8 cellular contexts compared by ENCODE assay signal in genomic region chr12:122501489-122501989, GRCh38. TPM values are rescaled to one million over a fixed set of nuclear protein-coding genes. Genes with fewer than 3 reads are reported as not detected.
DNase-seq lines count a peak whose midpoint lies in the region; ATAC-seq and TF ChIP-seq lines count a peak whose summit lies in the region.

No MANE protein-coding gene starts in this region.

- H3K36me3 Mint-ChIP-seq in naive B cell: peaks cover 0 to 8% of the 10 kb centered on the region in 2 donors

- TF ChIP-seq POLR2A in body of pancreas (IDR thresholded peaks at IDR 0.05): no peak

- H3K27ac ChIP-seq in BLaER1 (peak overlapping the region; percentile 97), HUES64 (ENCODE audit: low read depth, low read length) (peak overlapping the region; percentile 59), body of pancreas (peak overlapping the region in 3 of 4 donors; percentile 93 to 99 (median 99))

- H3K9ac ChIP-seq in BLaER1 (peak overlapping the region; percentile 99; the same call in 1 of the 2 replicates), HUES64 (ENCODE audit: low read depth, low read length) (peak overlapping the region; percentile 42)

- 89% methylated on average over 8 of the region's 9 CpGs for WGBS in HUES64
- WGBS in body of pancreas, 2 donors: 74 to 81% methylated on average over 9 of the region's 9 CpGs

- DNase-seq in body of pancreas (no peak), naive B cell (no peak), NCI-H1092 treated with DMSO at 0.1 percent for 48 hours (lab: John Stamatoyannopoulos, UW) (no peak), dermis blood vessel endothelial cell (no peak), G401 (ENCODE audit: low spot score) (no peak)

- H3K9me3 Mint-ChIP-seq in naive B cell: no peaks in the 10 kb centered on the region

- no peaks in the 10 kb centered on the region for H3K27me3 Mint-ChIP-seq in naive B cell

- peak overlapping the region; percentile 95 to 98 (median 96) for H3K27ac Mint-ChIP-seq in naive B cell

- H3K4me1 Mint-ChIP-seq in naive B cell: peaks cover 25 to 50% (median 30%) of the 10 kb centered on the region in 3 donors

- H4K20me1 ChIP-seq in BLaER1: peaks cover 38% of the 10 kb centered on the region

- in situ Hi-C loops in G401 (cut with HindIII; ENCODE audit: low sequenced_read_pairs): no loop called here

- no peak for ATAC-seq in body of pancreas
- ATAC-seq in naive B cell (ENCODE audit: low read depth in 2 of 2): peak; percentile 13 to 18
- no peak for ATAC-seq in GM18511 (IDR thresholded peaks at IDR 0.05; ENCODE audit: unreplicated experiment)

- H3K9me3 ChIP-seq in BLaER1 (no peaks in the 10 kb centered on the region), HUES64 (ENCODE audit: insufficient read depth, low read depth, low read length) (no peaks in the 10 kb centered on the region), body of pancreas (no peaks in the 10 kb centered on the region)

- H3K36me3 ChIP-seq in BLaER1 (peaks cover 48% of the 10 kb centered on the region), HUES64 (ENCODE audit: insufficient read depth, low read length) (peaks cover 48% of the 10 kb centered on the region), body of pancreas (replicated peaks in 1 of 2; ENCODE audit: insufficient read depth in 1 of 2, low read depth in 2 of 2) (peaks cover 5 to 24% of the 10 kb centered on the region in 2 donors)

- H3K4me3 ChIP-seq in BLaER1: peak overlapping the region; percentile 98
- peak overlapping the region; percentile 90; the same call in 1 of the 2 replicates for H3K4me3 ChIP-seq in HUES64 (ENCODE audit: low read length)
- H3K4me3 ChIP-seq in body of pancreas: no peak overlapping the region

- no peak for TF ChIP-seq CTCF in body of pancreas (IDR thresholded peaks at IDR 0.05)

- H3K4me3 Mint-ChIP-seq in naive B cell: peak overlapping the region; percentile 86 to 99 (median 96)

- H3K4me1 ChIP-seq in BLaER1: peaks cover 48% of the 10 kb centered on the region
- H3K4me1 ChIP-seq in HUES64 (ENCODE audit: insufficient read depth, low read length): peaks cover 12% of the 10 kb centered on the region
- H3K4me1 ChIP-seq in body of pancreas: peaks cover 31% of the 10 kb centered on the region

- H3K4me2 ChIP-seq in BLaER1: peak overlapping the region; percentile 54

- intact Hi-C loops in body of pancreas (cut with DNase I): no loop called here

- H3K27me3 ChIP-seq in BLaER1: no peaks in the 10 kb centered on the region
- H3K27me3 ChIP-seq in HUES64 (ENCODE audit: insufficient read depth, low read length): no peaks in the 10 kb centered on the region
- H3K27me3 ChIP-seq in body of pancreas: no peaks in the 10 kb centered on the region

RNA-seq across cellular contexts. Expression of gene ZCCHC8, which starts 0.8 kb away (rescaled TPM):
- 18.6 TPM for polyA plus RNA-seq in HUES64 (2013, experiment 1 of 2)
- 17.9 TPM for polyA plus RNA-seq in HUES64 (2013, experiment 2 of 2)
- total RNA-seq in body of pancreas (10 to 100 TPM in 1 of 2 donors, 1 to 10 TPM in 1; 7.3 to 16.6 TPM), dermis blood vessel endothelial cell (15.0 and 20.1 TPM in 2 replicates)
- polyA plus RNA-seq in naive B cell (ENCODE audit: low read depth in 6 of 6): 10 to 100 TPM in 4 of 6 donors, 1 to 10 TPM in 2; 6.2 to 15.7 (median 12.8) TPM
- 19.4 and 24.7 TPM in 2 replicates for total RNA-seq in G401 (2014; rRNA removed; shearing (Covaris generic))

RNA-seq across cellular contexts. Expression of gene RSRC2, which starts 25.2 kb away (rescaled TPM):
- polyA plus RNA-seq in HUES64 (2013, experiment 1 of 2): 61.4 TPM
- 64.2 TPM for polyA plus RNA-seq in HUES64 (2013, experiment 2 of 2)
- total RNA-seq in body of pancreas: 100 to 1,000 TPM in 1 of 2 donors, 10 to 100 TPM in 1; 50.8 to 113 TPM
- polyA plus RNA-seq in naive B cell (ENCODE audit: low read depth in 6 of 6): 10 to 100 TPM in 5 of 6 donors, 1 to 10 TPM in 1; 9.4 to 63.8 (median 30.3) TPM
- 49.4 and 49.5 TPM in 2 replicates for total RNA-seq in dermis blood vessel endothelial cell
- 30.9 and 62.7 TPM in 2 replicates for total RNA-seq in G401 (2014; rRNA removed; shearing (Covaris generic))

RNA-seq across cellular contexts. Expression of gene KNTC1, which starts 25.5 kb away (rescaled TPM):
- polyA plus RNA-seq in HUES64 (2013, experiment 1 of 2): 43.6 TPM
- polyA plus RNA-seq in HUES64 (2013, experiment 2 of 2): 52.0 TPM
- total RNA-seq in body of pancreas: 1 to 10 TPM; 6.6 to 8.3 TPM
- polyA plus RNA-seq in naive B cell (ENCODE audit: low read depth in 6 of 6): 1 to 10 TPM in 5 of 6 donors, not detected in 1; 2.1 to 6.3 (median 3.7) TPM
- 24.5 and 40.2 TPM in 2 replicates for total RNA-seq in dermis blood vessel endothelial cell
- 43.0 and 54.2 TPM in 2 replicates for total RNA-seq in G401 (2014; rRNA removed; shearing (Covaris generic))

Comparison
In these comparisons a context has a peak if more than half of its experiments do, and no peak if none do; other contexts are left out.
1. H3K4me3 ChIP-seq: peak in BLaER1 (single experiment) and HUES64 (single experiment); none in body of pancreas (0 of 2).
2. ATAC-seq: peak in naive B cell (2 of 2); none in body of pancreas (single experiment) and GM18511 (single experiment).
3. Peak in every context shown above with its lines, with median percentiles within 50 percentile points of each other: H3K27ac ChIP-seq.